ENCODE assay signal across 1 cellular context in the genomic region with DNA sequence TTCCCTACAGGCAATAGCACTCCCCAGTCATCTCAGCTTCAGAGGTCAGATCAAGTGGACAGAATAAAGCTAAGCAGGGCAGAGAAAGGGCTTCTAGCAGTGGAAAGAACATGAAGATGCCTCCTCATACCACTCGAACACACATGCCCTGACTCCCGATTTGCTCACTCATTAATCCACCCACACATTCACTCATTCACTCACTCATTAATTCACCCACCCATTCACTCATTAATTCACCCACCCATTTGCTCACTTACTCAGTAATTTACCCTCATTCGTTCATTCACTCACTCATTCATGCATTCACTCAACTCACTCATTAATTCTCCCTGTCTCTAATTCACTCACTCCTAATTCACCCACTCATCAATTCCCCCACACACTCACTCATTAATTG.
A peak's percentile ranks its signal among the peaks of the same experiment; 100 is the strongest.
TF ChIP-seq lines count a peak whose summit lies in the region.

No MANE protein-coding gene starts in this region.

TF ChIP-seq in GM12878, 131 proteins besides CTCF, POLR2A, EP300 and RAD21 (continued from another document):
- TF ChIP-seq, protein P1, sequence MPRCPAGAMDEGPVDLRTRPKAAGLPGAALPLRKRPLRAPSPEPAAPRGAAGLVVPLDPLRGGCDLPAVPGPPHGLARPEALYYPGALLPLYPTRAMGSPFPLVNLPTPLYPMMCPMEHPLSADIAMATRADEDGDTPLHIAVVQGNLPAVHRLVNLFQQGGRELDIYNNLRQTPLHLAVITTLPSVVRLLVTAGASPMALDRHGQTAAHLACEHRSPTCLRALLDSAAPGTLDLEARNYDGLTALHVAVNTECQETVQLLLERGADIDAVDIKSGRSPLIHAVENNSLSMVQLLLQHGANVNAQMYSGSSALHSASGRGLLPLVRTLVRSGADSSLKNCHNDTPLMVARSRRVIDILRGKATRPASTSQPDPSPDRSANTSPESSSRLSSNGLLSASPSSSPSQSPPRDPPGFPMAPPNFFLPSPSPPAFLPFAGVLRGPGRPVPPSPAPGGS (IDR thresholded peaks at IDR 0.05; ENCODE audit: borderline replicate concordance, insufficient read depth, low read depth, low read length, poor library complexity, severe bottlenecking) = peak; percentile 33
- TF ChIP-seq IKZF1 (conservative IDR thresholded peaks at IDR 0.05) (no peak), SIN3A (IDR thresholded peaks at IDR 0.05; ENCODE audit: low read depth, low read length) (no peak)
- TF ChIP-seq, protein P2, sequence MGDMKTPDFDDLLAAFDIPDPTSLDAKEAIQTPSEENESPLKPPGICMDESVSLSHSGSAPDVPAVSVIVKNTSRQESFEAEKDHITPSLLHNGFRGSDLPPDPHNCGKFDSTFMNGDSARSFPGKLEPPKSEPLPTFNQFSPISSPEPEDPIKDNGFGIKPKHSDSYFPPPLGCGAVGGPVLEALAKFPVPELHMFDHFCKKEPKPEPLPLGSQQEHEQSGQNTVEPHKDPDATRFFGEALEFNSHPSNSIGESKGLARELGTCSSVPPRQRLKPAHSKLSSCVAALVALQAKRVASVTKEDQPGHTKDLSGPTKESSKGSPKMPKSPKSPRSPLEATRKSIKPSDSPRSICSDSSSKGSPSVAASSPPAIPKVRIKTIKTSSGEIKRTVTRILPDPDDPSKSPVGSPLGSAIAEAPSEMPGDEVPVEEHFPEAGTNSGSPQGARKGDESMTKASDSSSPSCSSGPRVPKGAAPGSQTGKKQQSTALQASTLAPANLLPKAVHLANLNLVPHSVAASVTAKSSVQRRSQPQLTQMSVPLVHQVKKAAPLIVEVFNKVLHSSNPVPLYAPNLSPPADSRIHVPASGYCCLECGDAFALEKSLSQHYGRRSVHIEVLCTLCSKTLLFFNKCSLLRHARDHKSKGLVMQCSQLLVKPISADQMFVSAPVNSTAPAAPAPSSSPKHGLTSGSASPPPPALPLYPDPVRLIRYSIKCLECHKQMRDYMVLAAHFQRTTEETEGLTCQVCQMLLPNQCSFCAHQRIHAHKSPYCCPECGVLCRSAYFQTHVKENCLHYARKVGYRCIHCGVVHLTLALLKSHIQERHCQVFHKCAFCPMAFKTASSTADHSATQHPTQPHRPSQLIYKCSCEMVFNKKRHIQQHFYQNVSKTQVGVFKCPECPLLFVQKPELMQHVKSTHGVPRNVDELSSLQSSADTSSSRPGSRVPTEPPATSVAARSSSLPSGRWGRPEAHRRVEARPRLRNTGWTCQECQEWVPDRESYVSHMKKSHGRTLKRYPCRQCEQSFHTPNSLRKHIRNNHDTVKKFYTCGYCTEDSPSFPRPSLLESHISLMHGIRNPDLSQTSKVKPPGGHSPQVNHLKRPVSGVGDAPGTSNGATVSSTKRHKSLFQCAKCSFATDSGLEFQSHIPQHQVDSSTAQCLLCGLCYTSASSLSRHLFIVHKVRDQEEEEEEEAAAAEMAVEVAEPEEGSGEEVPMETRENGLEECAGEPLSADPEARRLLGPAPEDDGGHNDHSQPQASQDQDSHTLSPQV (IDR thresholded peaks at IDR 0.05) = no peak
- TF ChIP-seq, protein P3, sequence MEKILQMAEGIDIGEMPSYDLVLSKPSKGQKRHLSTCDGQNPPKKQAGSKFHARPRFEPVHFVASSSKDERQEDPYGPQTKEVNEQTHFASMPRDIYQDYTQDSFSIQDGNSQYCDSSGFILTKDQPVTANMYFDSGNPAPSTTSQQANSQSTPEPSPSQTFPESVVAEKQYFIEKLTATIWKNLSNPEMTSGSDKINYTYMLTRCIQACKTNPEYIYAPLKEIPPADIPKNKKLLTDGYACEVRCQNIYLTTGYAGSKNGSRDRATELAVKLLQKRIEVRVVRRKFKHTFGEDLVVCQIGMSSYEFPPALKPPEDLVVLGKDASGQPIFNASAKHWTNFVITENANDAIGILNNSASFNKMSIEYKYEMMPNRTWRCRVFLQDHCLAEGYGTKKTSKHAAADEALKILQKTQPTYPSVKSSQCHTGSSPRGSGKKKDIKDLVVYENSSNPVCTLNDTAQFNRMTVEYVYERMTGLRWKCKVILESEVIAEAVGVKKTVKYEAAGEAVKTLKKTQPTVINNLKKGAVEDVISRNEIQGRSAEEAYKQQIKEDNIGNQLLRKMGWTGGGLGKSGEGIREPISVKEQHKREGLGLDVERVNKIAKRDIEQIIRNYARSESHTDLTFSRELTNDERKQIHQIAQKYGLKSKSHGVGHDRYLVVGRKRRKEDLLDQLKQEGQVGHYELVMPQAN (conservative IDR thresholded peaks at IDR 0.05) = no peak
